In the genomic region with DNA sequence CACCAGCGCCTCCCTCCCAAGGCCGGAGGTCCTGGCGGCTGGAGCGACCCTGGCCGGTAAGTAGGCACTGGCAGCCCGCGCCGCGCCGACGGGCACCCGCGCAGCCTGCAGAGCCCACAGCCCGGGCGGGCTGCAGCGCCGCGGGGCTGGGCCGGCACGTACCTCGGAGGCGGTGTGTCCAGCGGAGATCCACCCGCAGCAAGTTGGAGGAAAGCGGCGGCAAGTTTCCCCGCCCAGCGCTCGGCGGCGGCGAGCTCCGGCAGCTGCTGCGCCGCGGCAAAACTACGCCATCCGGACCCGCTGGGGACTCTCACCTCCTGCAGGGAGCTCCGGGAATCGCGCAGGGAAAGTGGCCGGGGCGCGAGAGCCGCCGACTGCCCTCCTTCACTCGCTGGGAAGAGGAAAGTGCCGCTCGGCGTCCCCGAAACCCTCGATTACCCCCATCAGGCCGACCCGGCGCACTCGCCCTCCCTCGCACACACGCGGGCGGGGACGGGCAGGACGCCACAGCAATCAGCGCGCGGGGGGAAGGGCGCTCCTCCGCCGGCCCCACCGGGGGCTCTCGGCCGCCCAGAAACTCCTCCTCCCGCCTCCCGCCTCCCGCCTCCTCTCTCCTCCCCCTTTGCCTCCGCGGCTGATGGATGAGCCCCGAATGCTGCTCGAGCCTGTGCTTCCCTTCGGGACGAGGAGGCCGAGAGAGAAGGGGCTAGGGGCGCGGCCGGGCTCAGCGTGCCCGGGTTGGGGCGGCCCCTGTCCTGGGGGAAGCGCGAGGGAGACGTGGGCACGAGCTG, we compare ENCODE assay signal across 8 cellular contexts. TPM values are rescaled to one million over a fixed set of nuclear protein-coding genes. Genes with fewer than 3 reads are reported as not detected.
DNase-seq lines count a peak whose midpoint lies in the region; ATAC-seq and TF ChIP-seq lines count a peak whose summit lies in the region.

A gene (minus strand): TSS at position 436 of the 791 bp plus-strand sequence. CDS start 24,620 bp downstream, outside the sequence.

- H3K4me3 ChIP-seq in mucosa of descending colon: peak within 1 kb of the TSS; percentile 67

- DNase-seq in C1 segment of cervical spinal cord (lab: John Stamatoyannopoulos, UW) (peak; percentile 30 to 92 (median 72)), NOMO-1 treated with dmso at 0.1 percent for 144 hours (lab: John Stamatoyannopoulos, UW; ENCODE audit: unreplicated experiment) (peak; percentile 44), activated T-cell treated with anti-CD3 and anti-CD28 coated beads for 4 hours (peak; percentile 67), epidermal melanocyte (ENCODE audit: insufficient read length, low spot score) (peak; percentile 89), mucosa of descending colon (peak; percentile 85 to 90 (median 88))
- DNase-seq in stimulated activated CD8-positive, alpha-beta memory T cell treated with anti-CD3 and anti-CD28 coated beads, Interleukin-4, amount 100 ng/mL, for 1 hour (ENCODE audit: low read depth in 2 of 2, low spot score in 1 of 2): peak; percentile 47 to 64

- intact Hi-C loops in mucosa of descending colon (cut with DNase I, micrococcal nuclease): no loop called here

- no peaks in the 10 kb centered on the region for H3K36me3 ChIP-seq in mucosa of descending colon (ENCODE audit: low read depth)

- ATAC-seq in GM19351 (IDR thresholded peaks at IDR 0.05; ENCODE audit: unreplicated experiment): peak; percentile 74
- peak; percentile 65 for ATAC-seq in HG03521 (IDR thresholded peaks at IDR 0.05; ENCODE audit: unreplicated experiment)
- peak; percentile 89 for ATAC-seq in mucosa of descending colon

- no peaks in the 10 kb centered on the region for H3K9me3 ChIP-seq in mucosa of descending colon

- no peak for TF ChIP-seq CTCF in mucosa of descending colon (IDR thresholded peaks at IDR 0.05)

- H3K4me1 ChIP-seq in mucosa of descending colon (ENCODE audit: low read depth): peaks cover 3% of the 10 kb centered on the region

RNA-seq across cellular contexts. Expression of the gene that starts here (rescaled TPM):
- 10 to 100 TPM; 11.6 to 89.7 (median 21.1) TPM for total RNA-seq in mucosa of descending colon

Comparison
In these comparisons a context has a peak if more than half of its experiments do, and no peak if none do; other contexts are left out.
1. Peak in every context shown above with its lines: DNase-seq, ATAC-seq and H3K4me3 ChIP-seq.